17 cellular contexts compared by ENCODE assay signal in genomic region chr20:41064377-41064776, GRCh38.
A peak's percentile ranks its signal among the peaks of the same experiment; 100 is the strongest.
DNase-seq lines count a peak whose midpoint lies in the region; ATAC-seq, FAIRE-seq and TF ChIP-seq lines count a peak whose summit lies in the region.
"Had no signal": no experiment of that assay in that cellular context is flagged by ENCODE, and none has a peak within 500 bp of the region (broad histone marks: within the 10 kb centered on the region; RNA-seq: fewer than 3 reads in every experiment).

No MANE protein-coding gene starts in this region.

- FAIRE-seq in GM18507 (lab: Jason Lieb, UNC): peak; percentile 68
- FAIRE-seq: pancreas had no signal

- peaks cover 49% of the 10 kb centered on the region for H4K20me1 ChIP-seq in OCI-LY3 (ENCODE audit: insufficient read depth, low read length)

- H3K9ac ChIP-seq in OCI-LY3 (ENCODE audit: low read length): peak overlapping the region; percentile 54

- H3K79me2 ChIP-seq in OCI-LY3 (ENCODE audit: low read length): peaks cover 100% of the 10 kb centered on the region

- peak; percentile 64 for ATAC-seq in GM19467 (IDR thresholded peaks at IDR 0.05; ENCODE audit: unreplicated experiment)
- ATAC-seq in HG03025 (IDR thresholded peaks at IDR 0.05; ENCODE audit: low FRiP score, unreplicated experiment): peak; percentile 85
- ATAC-seq: esophagus mucosa, HCT116, pancreas had no signal

- H2AFZ ChIP-seq in OCI-LY3 (ENCODE audit: low read depth, low read length): no peak overlapping the region

- DNase-seq in GM18507 (ENCODE audit: extremely low spot score, insufficient read length, low read depth) (no peak), SHP77 (lab: John Stamatoyannopoulos, UW) (no peak), HK-2 (ENCODE audit: unreplicated experiment) (no peak), activated gamma-delta T cell treated with Interleukin-2 at 50 U/mL for 16 hours (no peak)
- no peak for DNase-seq in activated effector memory CD4-positive, alpha-beta T cell treated with Interleukin-2 at 50 U/mL for 16 hours
- DNase-seq: activated CD4-positive, alpha-beta T cell treated with anti-CD3 and anti-CD28 coated beads for 4 hours; activated naive CD4-positive, alpha-beta T cell treated with anti-CD3 and anti-CD28 coated beads for 36 hours; CD4-positive, alpha-beta memory T cell; central memory CD4-positive, alpha-beta T cell; NCI-H187 treated with DMSO at 0.1 percent for 48 hours; pancreas; stimulated activated naive CD4-positive, alpha-beta T cell treated with Interleukin-2 at 50 U/mL for 16 hours had no signal

- no peaks in the 10 kb centered on the region for H3K9me3 ChIP-seq in OCI-LY3 (ENCODE audit: insufficient read depth, low read length)
- H3K9me3 ChIP-seq: pancreas had no signal

- peak overlapping the region; percentile 68 for H3K4me2 ChIP-seq in OCI-LY3 (ENCODE audit: low read length)

- H3K4me1 ChIP-seq in OCI-LY3 (ENCODE audit: low read length): peaks cover 32% of the 10 kb centered on the region

- TF ChIP-seq CTCF in OCI-LY3 (IDR thresholded peaks at IDR 0.05; ENCODE audit: low read depth, low read length): peak; percentile 84

- H3K27me3 ChIP-seq in OCI-LY3 (ENCODE audit: low read depth, low read length): no peaks in the 10 kb centered on the region
- H3K27me3 ChIP-seq: pancreas had no signal

- peak overlapping the region; percentile 85 for H3K27ac ChIP-seq in OCI-LY3 (ENCODE audit: low read length)
- H3K27ac ChIP-seq: pancreas had no signal

- peak overlapping the region; percentile 49 for H3K4me3 ChIP-seq in OCI-LY3 (ENCODE audit: low read length)
- H3K4me3 ChIP-seq: pancreas had no signal

- peaks cover 76% of the 10 kb centered on the region for H3K36me3 ChIP-seq in OCI-LY3 (replicated peaks; ENCODE audit: low read depth, low read length)
- H3K36me3 ChIP-seq: pancreas had no signal
